Comparison of ENCODE assay signal across 13 cellular contexts in genomic region chr17:38889745-38890409, GRCh38. TPM values are rescaled to one million over a fixed set of nuclear protein-coding genes. Genes with fewer than 3 reads are reported as not detected.
DNase-seq lines count a peak whose midpoint lies in the region; ATAC-seq, FAIRE-seq and TF ChIP-seq lines count a peak whose summit lies in the region.
"Had no signal": no experiment of that assay in that cellular context is flagged by ENCODE, and none has a peak within 500 bp of the region (broad histone marks: within the 10 kb centered on the region; RNA-seq: fewer than 3 reads in every experiment).

No MANE protein-coding gene starts in this region.

- peaks cover 96% of the 10 kb centered on the region for H3K4me1 ChIP-seq in CD8-positive, alpha-beta T cell (ENCODE audit: insufficient read depth, low read length)
- H3K4me1 ChIP-seq in ascending aorta (peaks cover 12 to 48% of the 10 kb centered on the region in 2 donors), thyroid gland (peaks cover 7 to 37% of the 10 kb centered on the region in 2 donors)

- 86 to 87% methylated on average over 10 to 12 of the region's 12 CpGs for WGBS in thyroid gland, 2 donors

- H3K9me3 ChIP-seq in CD8-positive, alpha-beta T cell (ENCODE audit: low read length): no peaks in the 10 kb centered on the region
- H3K9me3 ChIP-seq in ascending aorta (no peaks in the 10 kb centered on the region), thyroid gland (no peaks in the 10 kb centered on the region)
- H3K9me3 ChIP-seq: HAP-1, right atrium auricular region had no signal

- no peak for ATAC-seq in CD8-positive, alpha-beta T cell

- H3K9me3 Mint-ChIP-seq in CD8-positive, alpha-beta T cell: no peaks in the 10 kb centered on the region
- H3K9me3 Mint-ChIP-seq in osteocyte (ENCODE audit: unreplicated experiment): no peaks in the 10 kb centered on the region

- peak; percentile 51 for FAIRE-seq in HTR-8/SVneo (lab: Jason Lieb, UNC)

- no peak for TF ChIP-seq CTCF in CD8-positive, alpha-beta T cell (IDR thresholded peaks at IDR 0.05)
- TF ChIP-seq CTCF in ascending aorta (IDR thresholded peaks at IDR 0.05): no peak
- TF ChIP-seq CTCF in osteocyte (IDR thresholded peaks at IDR 0.05): no peak
- no peak for TF ChIP-seq CTCF in thyroid gland (IDR thresholded peaks at IDR 0.05)

- CTCF ChIA-PET in CD8-positive, alpha-beta T cell (lab: Charles Lee): interaction anchor here (1.0 to 1.5 kb wide), 2 partner anchors 13 to 263 kb away, joined by 3 to 4 read pairs; no protein-coding TSS in a partner anchor

- POLR2A ChIA-PET in CD8-positive, alpha-beta T cell (lab: Charles Lee): interaction anchor here (0.5 to 1.3 kb wide), 4 partner anchors 8 to 108 kb away, joined by 3 to 4 read pairs (median 3); no protein-coding TSS in a partner anchor

- no peaks in the 10 kb centered on the region for H3K27me3 Mint-ChIP-seq in CD8-positive, alpha-beta T cell (ENCODE audit: low read depth)
- H3K27me3 Mint-ChIP-seq in osteocyte (ENCODE audit: unreplicated experiment): no peaks in the 10 kb centered on the region

- peak overlapping the region; percentile 54 for H3K4me3 Mint-ChIP-seq in CD8-positive, alpha-beta T cell
- H3K4me3 Mint-ChIP-seq in osteocyte (ENCODE audit: unreplicated experiment): no peak overlapping the region

- TF ChIP-seq POLR2A in thyroid gland (IDR thresholded peaks at IDR 0.05): no peak

- peak overlapping the region; percentile 29 for H3K4me3 ChIP-seq in CD8-positive, alpha-beta T cell (ENCODE audit: low read depth, low read length)
- H3K4me3 ChIP-seq in ascending aorta (no peak overlapping the region), thyroid gland (replicated peaks in 1 of 3) (no peak overlapping the region)
- H3K4me3 ChIP-seq: HAP-1, right atrium auricular region had no signal

- no peak for DNase-seq in CD8-positive, alpha-beta T cell
- no peak for DNase-seq in HTR-8/SVneo (ENCODE audit: insufficient read length, low spot score)
- no peak for DNase-seq in ascending aorta (ENCODE audit: low spot score in 2 of 2)
- DNase-seq in osteocyte (ENCODE audit: extremely low spot score, unreplicated experiment): no peak
- no peak for DNase-seq in Kasumi-1 (lab: John Stamatoyannopoulos, UW)
- DNase-seq in thyroid gland: no peak
- DNase-seq in KG1 (lab: John Stamatoyannopoulos, UW): no peak
- DNase-seq: caudate nucleus; NK-92 treated with Interleukin-12 subunit alpha and Interleukin-12 subunit beta, amount 100 ng/mL, for 24 hours; stimulated activated CD4-positive, alpha-beta T cell treated with anti-CD3 and anti-CD28 coated beads, Interleukin-4, amount 100 ng/mL, for 4 hours; WERI-Rb-1 had no signal

- H3K4me1 Mint-ChIP-seq in CD8-positive, alpha-beta T cell (ENCODE audit: low read depth): peaks cover 92% of the 10 kb centered on the region
- peaks cover 66% of the 10 kb centered on the region for H3K4me1 Mint-ChIP-seq in osteocyte (ENCODE audit: unreplicated experiment)

- peaks cover 21% of the 10 kb centered on the region for H3K36me3 ChIP-seq in CD8-positive, alpha-beta T cell (ENCODE audit: insufficient read depth, low read length)
- peaks cover 50 to 71% of the 10 kb centered on the region in 2 donors for H3K36me3 ChIP-seq in ascending aorta
- peaks cover 24 to 25% of the 10 kb centered on the region in 2 donors for H3K36me3 ChIP-seq in thyroid gland

- no peaks in the 10 kb centered on the region for H3K27me3 ChIP-seq in CD8-positive, alpha-beta T cell (ENCODE audit: insufficient read depth, low read length)
- H3K27me3 ChIP-seq in ascending aorta (no peaks in the 10 kb centered on the region), thyroid gland (no peaks in the 10 kb centered on the region)
- H3K27me3 ChIP-seq: right atrium auricular region had no signal

- H3K27ac Mint-ChIP-seq in CD8-positive, alpha-beta T cell: peak overlapping the region; percentile 91
- peak overlapping the region; percentile 31 for H3K27ac Mint-ChIP-seq in osteocyte (ENCODE audit: unreplicated experiment)

- intact Hi-C loops in CD8-positive, alpha-beta T cell (cut with DNase I, micrococcal nuclease): loop anchor here in 1 of 2 experiments (10.0 kb wide), 1 partner anchor 515 kb away; the partner anchor contains the start of gene FBXL20
- intact Hi-C loops in ascending aorta (cut with DNase I): no loop called here
- intact Hi-C loops in thyroid gland (cut with DNase I): no loop called here

- peak overlapping the region; percentile 16 for H3K27ac ChIP-seq in CD8-positive, alpha-beta T cell (ENCODE audit: low read depth, low read length)
- H3K27ac ChIP-seq in ascending aorta: peak overlapping the region; percentile 4 to 21
- H3K27ac ChIP-seq in thyroid gland: no peak overlapping the region
- H3K27ac ChIP-seq: right atrium auricular region, WERI-Rb-1 had no signal

- H3K36me3 Mint-ChIP-seq in CD8-positive, alpha-beta T cell: peaks cover 60% of the 10 kb centered on the region
- H3K36me3 Mint-ChIP-seq in osteocyte (ENCODE audit: unreplicated experiment): peaks cover 28% of the 10 kb centered on the region

RNA-seq across cellular contexts. Expression of gene LASP1, which starts 20.0 kb away (rescaled TPM):
- total RNA-seq in CD8-positive, alpha-beta T cell: 10 to 100 TPM; 51.6 to 57.1 TPM
- 300 TPM for total RNA-seq in ascending aorta
- total RNA-seq in osteocyte: 402 and 409 TPM in 2 replicates
- 10 to 100 TPM; 69.3 to 77.5 (median 71.1) TPM for total RNA-seq in thyroid gland

RNA-seq across cellular contexts. Expression of gene RPL23, which starts 36.4 kb away (rescaled TPM):
- 1,000 to 10,000 TPM; 2,036 to 2,052 TPM for total RNA-seq in CD8-positive, alpha-beta T cell
- 1,091 TPM for total RNA-seq in ascending aorta
- total RNA-seq in osteocyte: 1,245 and 1,310 TPM in 2 replicates
- total RNA-seq in thyroid gland: 1,000 to 10,000 TPM; 1,055 to 2,735 (median 1,279) TPM

Comparison
In these comparisons a context has a peak if more than half of its experiments do, and no peak if none do; other contexts are left out.
1. H3K27ac ChIP-seq: peak in CD8-positive, alpha-beta T cell (single experiment) and ascending aorta (2 of 2); none in thyroid gland (0 of 3).